Comparison of ENCODE assay signal across 9 cellular contexts in the genomic region with DNA sequence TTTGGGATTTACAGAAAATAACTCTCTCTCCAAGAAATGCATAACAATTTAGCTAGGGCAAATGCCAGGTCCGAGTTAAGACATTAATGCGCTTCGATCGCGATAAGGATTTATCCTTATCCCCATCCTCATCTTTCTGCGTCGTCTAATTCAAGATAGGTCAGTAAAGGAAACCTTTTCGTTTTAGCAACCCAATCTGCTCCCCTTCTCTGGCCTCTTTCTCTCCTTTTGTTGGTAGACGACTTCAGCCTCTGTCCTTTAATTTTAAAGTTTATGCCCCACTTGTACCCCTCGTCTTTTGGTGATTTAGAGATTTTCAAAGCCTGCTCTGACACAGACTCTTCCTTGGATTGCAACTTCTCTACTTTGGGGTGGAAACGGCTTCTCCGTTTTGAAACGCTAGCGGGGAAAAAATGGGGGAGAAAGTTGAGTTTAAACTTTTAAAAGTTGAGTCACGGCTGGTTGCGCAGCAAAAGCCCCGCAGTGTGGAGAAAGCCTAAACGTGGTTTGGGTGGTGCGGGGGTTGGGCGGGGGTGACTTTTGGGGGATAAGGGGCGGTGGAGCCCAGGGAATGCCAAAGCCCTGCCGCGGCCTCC. TPM values are rescaled to one million over a fixed set of nuclear protein-coding genes. Genes with fewer than 3 reads are reported as not detected.
A peak's percentile ranks its signal among the peaks of the same experiment; 100 is the strongest.
DNase-seq lines count a peak whose midpoint lies in the region; ATAC-seq and TF ChIP-seq lines count a peak whose summit lies in the region.
"Had no signal": no experiment of that assay in that cellular context is flagged by ENCODE, and none has a peak within 500 bp of the region (broad histone marks: within the 10 kb centered on the region; RNA-seq: fewer than 3 reads in every experiment).

No MANE protein-coding gene starts in this region.

- peaks cover 0 to 5% (median 0%) of the 10 kb centered on the region in 8 donors for H3K9me3 Mint-ChIP-seq in CD4-positive, alpha-beta memory T cell

- H3K27me3 Mint-ChIP-seq in CD4-positive, alpha-beta memory T cell = peaks cover 40 to 54% of the 10 kb centered on the region in 2 donors

- H3K79me2 ChIP-seq in PC-3 (ENCODE audit: low read length) = peaks cover 34% of the 10 kb centered on the region
- peaks cover 41% of the 10 kb centered on the region for H3K79me2 ChIP-seq in osteoblast (ENCODE audit: insufficient read depth, low read length)

- H3K4me3 ChIP-seq in CD4-positive, alpha-beta memory T cell (ENCODE audit: low read length in 2 of 2) = no peak overlapping the region
- H3K4me3 ChIP-seq in PC-3 (ENCODE audit: low read length) (no peak overlapping the region; the same call in 1 of the 2 replicates), epithelial cell of proximal tubule (ENCODE audit: low read depth, low read length) (peak overlapping the region; percentile 88), osteoblast (ENCODE audit: insufficient read depth, low read length) (peak overlapping the region; percentile 91)

- H3K9me3 ChIP-seq in CD4-positive, alpha-beta memory T cell (ENCODE audit: control insufficient read depth in 1 of 2, low read length in 2 of 2) = no peaks in the 10 kb centered on the region
- H3K9me3 ChIP-seq in PC-3 (ENCODE audit: low read length) (no peaks in the 10 kb centered on the region), osteoblast (ENCODE audit: low read depth, low read length) (no peaks in the 10 kb centered on the region)

- intact Hi-C loops in CD4-positive, alpha-beta memory T cell (cut with micrococcal nuclease) = no loop called here
- intact Hi-C loops in PC-3 (cut with micrococcal nuclease) = loop anchor here (5.0 kb wide), 3 partner anchors 46 to 71 kb away; no protein-coding TSS in a partner anchor

- POLR2A ChIA-PET in CD4-positive, alpha-beta memory T cell (lab: Charles Lee; ENCODE audit: partially characterized antibody) = no interaction called here
- POLR2A ChIA-PET in PC-3 (lab: Charles Lee; ENCODE audit: unreplicated experiment) = no interaction called here

- no peak for DNase-seq in CD4-positive, alpha-beta memory T cell
- DNase-seq in PC-3 = no peak
- DNase-seq in epithelial cell of proximal tubule (ENCODE audit: low read depth) = no peak
- DNase-seq in osteoblast (ENCODE audit: insufficient read length, low spot score, missing footprints) = peak; percentile 51
- DNase-seq in hepatic stellate cell (ENCODE audit: low spot score) = no peak
- no peak for DNase-seq in dedifferentiated amniotic fluid mesenchymal stem cell (ENCODE audit: extremely low spot score)
- DNase-seq: NCI-H1436 had no signal

- peaks cover 15% of the 10 kb centered on the region for H3K4me1 ChIP-seq in CD4-positive, alpha-beta memory T cell (ENCODE audit: insufficient read depth, low read length)
- H3K4me1 ChIP-seq in PC-3 (ENCODE audit: insufficient read depth, low read length) (peaks cover 14% of the 10 kb centered on the region), osteoblast (ENCODE audit: insufficient read depth, low read length) (peaks cover 37% of the 10 kb centered on the region)

- no peaks in the 10 kb centered on the region for H3K9me2 ChIP-seq in PC-3 (replicated peaks; ENCODE audit: low read length)

- H3F3A ChIP-seq in PC-3 (ENCODE audit: low read length, unreplicated experiment) = no peaks in the 10 kb centered on the region

- H3K27ac ChIP-seq in CD4-positive, alpha-beta memory T cell (ENCODE audit: low read depth, low read length) = no peak overlapping the region
- no peak overlapping the region for H3K27ac ChIP-seq in PC-3 (ENCODE audit: low read length)
- H3K27ac ChIP-seq in osteoblast (ENCODE audit: low read depth, low read length) = peak overlapping the region; percentile 50

- H3K27ac Mint-ChIP-seq in CD4-positive, alpha-beta memory T cell = no peak overlapping the region

- H3K4me3 Mint-ChIP-seq in CD4-positive, alpha-beta memory T cell = peak overlapping the region; percentile 42 to 75 (median 68)

- H3K4me2 ChIP-seq in PC-3 (ENCODE audit: low read length) (peak overlapping the region; percentile 59; the same call in 1 of the 2 replicates), osteoblast (ENCODE audit: insufficient read depth, low read length) (peak overlapping the region; percentile 62)

- CTCF ChIA-PET in CD4-positive, alpha-beta memory T cell (lab: Charles Lee; ENCODE audit: partially characterized antibody) = no interaction called here
- CTCF ChIA-PET in PC-3 (lab: Charles Lee) = no interaction called here

- no peaks in the 10 kb centered on the region for H4K20me1 ChIP-seq in PC-3 (ENCODE audit: low read length)
- peaks cover 29% of the 10 kb centered on the region for H4K20me1 ChIP-seq in osteoblast (ENCODE audit: insufficient read depth, low read length)

- ATAC-seq in PC-3 = no peak
- ATAC-seq in GM19455 (IDR thresholded peaks at IDR 0.05; ENCODE audit: unreplicated experiment) = no peak
- ATAC-seq in HG03196 (IDR thresholded peaks at IDR 0.05; ENCODE audit: unreplicated experiment) = no peak

- H2AFZ ChIP-seq in PC-3 (ENCODE audit: low read length) = no peak overlapping the region
- H2AFZ ChIP-seq in osteoblast (ENCODE audit: low read length) = peak overlapping the region; percentile 59

- TF ChIP-seq CTCF in PC-3 (conservative IDR thresholded peaks at IDR 0.05; ENCODE audit: low read depth, low read length) (no peak), epithelial cell of proximal tubule (conservative IDR thresholded peaks at IDR 0.05; ENCODE audit: low read depth, low read length) (no peak), osteoblast (IDR thresholded peaks at IDR 0.05; ENCODE audit: extremely low read depth, low read depth, low read length) (no peak)

- H3K9ac ChIP-seq in PC-3 (ENCODE audit: low read length) = no peak overlapping the region

- H3K4me1 Mint-ChIP-seq in CD4-positive, alpha-beta memory T cell = peaks cover 10 to 21% (median 15%) of the 10 kb centered on the region in 4 donors

- peaks cover 0 to 6% of the 10 kb centered on the region in 2 donors for H3K36me3 Mint-ChIP-seq in CD4-positive, alpha-beta memory T cell

- H3K27me3 ChIP-seq in CD4-positive, alpha-beta memory T cell (ENCODE audit: insufficient read depth, low read length) = peaks cover 26% of the 10 kb centered on the region
- H3K27me3 ChIP-seq in PC-3 (ENCODE audit: low read length) = no peaks in the 10 kb centered on the region
- H3K27me3 ChIP-seq in osteoblast (ENCODE audit: insufficient read depth, low read length) = no peaks in the 10 kb centered on the region

- no peaks in the 10 kb centered on the region for H3K36me3 ChIP-seq in CD4-positive, alpha-beta memory T cell (ENCODE audit: insufficient read depth, low read length)
- H3K36me3 ChIP-seq in PC-3 (ENCODE audit: low read depth, low read length) (no peaks in the 10 kb centered on the region), osteoblast (ENCODE audit: insufficient read depth, low read length) (peaks cover 23% of the 10 kb centered on the region)

- no TSS peak for BruUV-seq in PC-3 (replicated peaks; lab: Mats Ljungman, UMichigan)

RNA-seq across cellular contexts. Expression of gene FGF2, which starts 0.5 kb away (rescaled TPM):
- total RNA-seq in CD4-positive, alpha-beta memory T cell = not detected
- polyA plus RNA-seq in CD4-positive, alpha-beta memory T cell = not detected
- total RNA-seq in PC-3 (2014; rRNA removed) = 4.0 and 4.1 TPM in 2 replicates
- total RNA-seq in epithelial cell of proximal tubule = 11.4 and 17.4 TPM in 2 replicates
- total RNA-seq in osteoblast = 69.2 and 86.5 TPM in 2 replicates

Comparison
In these comparisons a context has a peak if more than half of its experiments do, and no peak if none do; other contexts are left out.
1. H3K4me3 ChIP-seq: peak in epithelial cell of proximal tubule (single experiment) and osteoblast (single experiment); none in CD4-positive, alpha-beta memory T cell (0 of 2) and PC-3 (single experiment).